ENCODE assay signal across 1 cellular context in the genomic region with DNA sequence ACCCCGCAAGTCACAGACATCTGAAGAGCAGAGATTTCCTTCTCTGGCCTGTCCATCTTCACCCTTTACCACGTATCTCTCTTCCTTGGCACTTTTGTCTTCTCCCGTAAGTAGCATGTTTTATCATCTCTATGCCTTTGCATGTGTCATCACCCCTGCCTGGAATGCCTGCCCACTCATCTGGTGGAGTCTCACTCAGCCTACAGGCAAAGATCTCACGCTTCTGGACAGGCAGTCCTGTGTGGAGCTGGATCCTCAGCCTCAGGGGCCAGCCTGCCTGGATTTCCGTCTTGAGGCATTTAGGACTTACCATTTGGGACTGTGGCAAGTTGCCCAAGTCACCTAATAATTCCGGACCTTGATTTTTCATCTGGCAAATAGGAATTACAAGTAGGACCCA.
TF ChIP-seq lines count a peak whose summit lies in the region.

No MANE protein-coding gene starts in this region.

TF ChIP-seq in GM23338, 12 proteins besides CTCF, POLR2A, EP300 and RAD21 (continued from another document):
- no peak for TF ChIP-seq NANOG (IDR thresholded peaks at IDR 0.05; ENCODE audit: borderline replicate concordance)
- TF ChIP-seq ETS1 (IDR thresholded peaks at IDR 0.05): no peak
- no peak for TF ChIP-seq ZNF462 (CRISPR knock-in tag; IDR thresholded peaks at IDR 0.05)
- TF ChIP-seq ZNF114 (CRISPR knock-in tag; IDR thresholded peaks at IDR 0.05): no peak
